In the genomic region with DNA sequence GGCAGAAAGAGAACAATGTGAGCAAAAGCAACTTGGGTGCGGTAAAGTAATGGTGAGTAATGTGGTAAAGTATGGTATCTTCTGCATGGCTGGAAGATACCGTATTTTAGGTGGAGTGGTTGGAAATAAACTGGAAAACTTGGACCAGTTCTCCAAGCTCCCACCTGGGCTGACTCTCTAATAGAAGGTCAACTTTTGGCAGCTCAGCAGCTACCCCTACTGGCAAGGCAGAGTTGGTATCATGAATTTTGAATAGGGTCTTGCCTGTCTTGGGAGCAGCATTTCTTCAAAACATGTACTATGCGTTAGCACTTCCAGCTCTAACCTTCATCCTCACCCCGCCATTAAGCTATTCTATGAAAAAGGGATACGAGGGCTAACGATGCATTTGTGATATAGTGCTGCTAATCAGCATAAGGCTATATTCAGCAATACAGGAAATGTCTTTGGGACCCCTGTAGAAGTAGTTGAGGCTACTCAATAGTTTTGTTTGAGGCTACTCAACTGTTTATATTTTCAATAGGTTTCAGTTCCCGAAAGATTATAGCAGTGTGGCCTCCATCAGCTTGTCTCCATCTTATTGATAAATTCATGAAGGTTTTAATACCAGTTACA, we compare ENCODE assay signal across 9 cellular contexts.
DNase-seq lines count a peak whose midpoint lies in the region; ATAC-seq and TF ChIP-seq lines count a peak whose summit lies in the region.
"Had no signal": no experiment of that assay in that cellular context is flagged by ENCODE, and none has a peak within 500 bp of the region (broad histone marks: within the 10 kb centered on the region; RNA-seq: fewer than 3 reads in every experiment).

No MANE protein-coding gene starts in this region.

- H3K4me1 Mint-ChIP-seq in neural progenitor cell: peaks cover 5% of the 10 kb centered on the region

- no peaks in the 10 kb centered on the region for H3K4me1 ChIP-seq in neural progenitor cell

- H3K36me3 Mint-ChIP-seq in neural progenitor cell: no peaks in the 10 kb centered on the region

- peak; percentile 70 for ATAC-seq in GM19395 (IDR thresholded peaks at IDR 0.05; ENCODE audit: unreplicated experiment)

- no peaks in the 10 kb centered on the region for H3K9me3 ChIP-seq in neural progenitor cell (ENCODE audit: low read depth)
- H3K9me3 ChIP-seq: neutrophil had no signal

- TF ChIP-seq CTCF in neural progenitor cell (IDR thresholded peaks at IDR 0.05): peak; percentile 75

- H3K9me3 Mint-ChIP-seq in neural progenitor cell: no peaks in the 10 kb centered on the region

- no peaks in the 10 kb centered on the region for H3F3A ChIP-seq in neural progenitor cell (ENCODE audit: low read depth)

- no peaks in the 10 kb centered on the region for H3K27me3 ChIP-seq in neural progenitor cell
- H3K27me3 ChIP-seq: neutrophil had no signal

- H3K79me2 ChIP-seq in neural progenitor cell (ENCODE audit: low read depth): no peaks in the 10 kb centered on the region

- H3K4me3 ChIP-seq in neural progenitor cell: no peak overlapping the region

- no peak overlapping the region for H3K27ac ChIP-seq in neural progenitor cell
- H3K27ac ChIP-seq: neutrophil had no signal

- H4K20me1 ChIP-seq in neural progenitor cell (ENCODE audit: low read depth): no peaks in the 10 kb centered on the region

- no peak overlapping the region for H2AFZ ChIP-seq in neural progenitor cell (replicated peaks)

- no peaks in the 10 kb centered on the region for H3K27me3 Mint-ChIP-seq in neural progenitor cell (ENCODE audit: insufficient read depth, low read depth)

- DNase-seq in D341Med (ENCODE audit: low spot score) (peak; percentile 78), LoVo (ENCODE audit: low spot score) (peak; percentile 65), SHP77 (lab: John Stamatoyannopoulos, UW) (peak; percentile 37 to 55), fibroblast of gingiva (ENCODE audit: low read depth) (peak; percentile 57), neural progenitor cell (ENCODE audit: low spot score) (peak; percentile 72), GM19240 (ENCODE audit: insufficient read length, low spot score) (no peak)
- no peak for DNase-seq in activated CD4-positive, CD25-positive, alpha-beta regulatory T cell (lab: John Stamatoyannopoulos, UW)

- no peak overlapping the region for H3K9ac ChIP-seq in neural progenitor cell

- H3K36me3 ChIP-seq in neural progenitor cell: no peaks in the 10 kb centered on the region
- H3K36me3 ChIP-seq: neutrophil had no signal

- H3K4me3 Mint-ChIP-seq in neural progenitor cell: no peak overlapping the region

- no peak overlapping the region for H3K27ac Mint-ChIP-seq in neural progenitor cell

- H3K4me2 ChIP-seq in neural progenitor cell: no peak overlapping the region

Comparison
In these comparisons a context has a peak if more than half of its experiments do, and no peak if none do; other contexts are left out.
1. DNase-seq: peak in D341Med (single experiment), LoVo (single experiment), SHP77 (2 of 2), fibroblast of gingiva (single experiment) and neural progenitor cell (single experiment); none in activated CD4-positive, CD25-positive, alpha-beta regulatory T cell (0 of 4) and GM19240 (single experiment).